In genomic region chr5:139651502-139651862, GRCh38 we compare ENCODE assay signal across 8 cellular contexts. TPM values are rescaled to one million over a fixed set of nuclear protein-coding genes. Genes with fewer than 3 reads are reported as not detected.
DNase-seq lines count a peak whose midpoint lies in the region; TF ChIP-seq lines count a peak whose summit lies in the region.

No MANE protein-coding gene starts in this region.

- DNase-seq in GM12865 (ENCODE audit: low read depth) (peak; percentile 36), RWPE1 (ENCODE audit: low spot score) (no peak), fibroblast of villous mesenchyme (ENCODE audit: low read depth) (no peak), skeletal muscle cell (ENCODE audit: low read depth) (no peak), NCI-H128 (lab: John Stamatoyannopoulos, UW; ENCODE audit: unreplicated experiment) (no peak), NCI-H2227 treated with DMSO at 0.1 percent for 48 hours (lab: John Stamatoyannopoulos, UW) (no peak), KG1 (lab: John Stamatoyannopoulos, UW) (no peak), LoVo (ENCODE audit: low spot score) (no peak)

- CTCF ChIA-PET in RWPE1 (lab: Yijun Ruan, JAX), result interaction anchor here (0.8 to 4.4 kb wide), 3 partner anchors 18 to 1459 kb away, joined by 5 to 27 read pairs (median 13); no protein-coding TSS in a partner anchor

- H3K4me3 ChIP-seq in GM12865 (ENCODE audit: low read depth, low read length) (peak overlapping the region; percentile 84), fibroblast of villous mesenchyme (ENCODE audit: low read depth, low read length) (peak overlapping the region; percentile 78), skeletal muscle cell (ENCODE audit: low read depth, low read length) (peak overlapping the region; percentile 90)

- no peak for TF ChIP-seq CTCF in GM12865 (IDR thresholded peaks at IDR 0.05; ENCODE audit: insufficient read depth, low read depth, low read length, missing control alignments)
- no peak for TF ChIP-seq CTCF in RWPE1 (conservative IDR thresholded peaks at IDR 0.05; ENCODE audit: low read depth)
- no peak for TF ChIP-seq CTCF in fibroblast of villous mesenchyme (IDR thresholded peaks at IDR 0.05; ENCODE audit: insufficient read depth, low read depth, low read length)

- POLR2A ChIA-PET in RWPE1 (lab: Yijun Ruan, JAX; ENCODE audit: low non-redundant PET), result interaction anchor here (1.2 kb wide), 1 partner anchor 12 kb away, joined by 5 read pairs; no protein-coding TSS in a partner anchor

- peak overlapping the region; percentile 25; the same call in 1 of the 2 replicates for H3K27ac ChIP-seq in RWPE1

RNA-seq across cellular contexts. Expression of gene CXXC5, which starts 3.3 kb away (rescaled TPM):
- total RNA-seq in fibroblast of villous mesenchyme, result 75.4 and 79.5 TPM in 2 replicates
